11 cellular contexts compared by ENCODE assay signal in genomic region chr12:113310489-113310888, GRCh38. TPM values are rescaled to one million over a fixed set of nuclear protein-coding genes. Genes with fewer than 3 reads are reported as not detected.
A peak's percentile ranks its signal among the peaks of the same experiment; 100 is the strongest.
DNase-seq lines count a peak whose midpoint lies in the region; ATAC-seq and TF ChIP-seq lines count a peak whose summit lies in the region.
"Had no signal": no experiment of that assay in that cellular context is flagged by ENCODE, and none has a peak within 500 bp of the region (broad histone marks: within the 10 kb centered on the region; RNA-seq: fewer than 3 reads in every experiment).

No MANE protein-coding gene starts in this region.

- DNase-seq in activated naive CD8-positive, alpha-beta T cell treated with anti-CD3 and anti-CD28 coated beads, Interleukin-2, amount 50 U/mL, for 24 hours, result no peak
- DNase-seq in Karpas-422, result peak; percentile 54
- peak; percentile 4 for DNase-seq in adipocyte (ENCODE audit: low read depth)
- DNase-seq in neural crest cell (ENCODE audit: low read depth, low spot score), result no peak
- DNase-seq in MM.1S, result no peak
- DNase-seq: activated naive CD4-positive, alpha-beta T cell treated with anti-CD3 and anti-CD28 coated beads, Interleukin-2, amount 50 U/mL, for 16 hours had no signal

- no peaks in the 10 kb centered on the region for H3K27me3 Mint-ChIP-seq in activated naive CD8-positive, alpha-beta T cell
- no peaks in the 10 kb centered on the region for H3K27me3 Mint-ChIP-seq in activated naive CD8-positive, alpha-beta T cell treated with anti-CD3 and anti-CD28 coated beads, Interleukin-2, amount 50 U/mL, for 24 hours
- no peaks in the 10 kb centered on the region for H3K27me3 Mint-ChIP-seq in neural crest cell (ENCODE audit: low read depth)
- H3K27me3 Mint-ChIP-seq: CD4-positive, CD25-positive, alpha-beta regulatory T cell; type B pancreatic cell had no signal

- ATAC-seq in activated naive CD8-positive, alpha-beta T cell treated with anti-CD3 and anti-CD28 coated beads, Interleukin-2, amount 50 U/mL, for 24 hours, result no peak
- ATAC-seq in GM21360 (IDR thresholded peaks at IDR 0.05; ENCODE audit: unreplicated experiment), result no peak
- ATAC-seq in GM21447 (IDR thresholded peaks at IDR 0.05; ENCODE audit: unreplicated experiment), result no peak

- H3K9me2 ChIP-seq in Karpas-422 (replicated peaks; ENCODE audit: insufficient read depth, low read length) (no peaks in the 10 kb centered on the region), MM.1S (replicated peaks; ENCODE audit: insufficient read depth, low read length) (no peaks in the 10 kb centered on the region)

- H3K4me1 ChIP-seq in Karpas-422 (ENCODE audit: low read length), result no peaks in the 10 kb centered on the region
- peaks cover 9% of the 10 kb centered on the region for H3K4me1 ChIP-seq in adipocyte (ENCODE audit: control insufficient read depth, insufficient read depth, low read length)
- H3K4me1 ChIP-seq in MM.1S (ENCODE audit: low read length), result no peaks in the 10 kb centered on the region

- H2AFZ ChIP-seq in Karpas-422 (ENCODE audit: low read length) (no peak overlapping the region), MM.1S (ENCODE audit: low read length) (no peak overlapping the region)

- H4K20me1 ChIP-seq in Karpas-422 (ENCODE audit: insufficient read depth, low read depth, low read length) (no peaks in the 10 kb centered on the region), MM.1S (ENCODE audit: insufficient read depth, low read length) (no peaks in the 10 kb centered on the region)

- H3K9me3 ChIP-seq in Karpas-422 (ENCODE audit: low read length) (no peaks in the 10 kb centered on the region), adipocyte (ENCODE audit: control insufficient read depth, low read length) (no peaks in the 10 kb centered on the region), MM.1S (replicated peaks; ENCODE audit: insufficient read depth, low read length) (no peaks in the 10 kb centered on the region)

- no peak overlapping the region for H3K9ac ChIP-seq in Karpas-422 (ENCODE audit: low read length)
- no peak overlapping the region for H3K9ac ChIP-seq in adipocyte (ENCODE audit: low read length)
- no peak overlapping the region for H3K9ac ChIP-seq in MM.1S (ENCODE audit: low read length)

- TF ChIP-seq CTCF in neural crest cell (conservative IDR thresholded peaks at IDR 0.05), result peak; percentile 19
- TF ChIP-seq CTCF in MM.1S (IDR thresholded peaks at IDR 0.05; ENCODE audit: low read length), result no peak

- no peaks in the 10 kb centered on the region for H3F3A ChIP-seq in MM.1S (ENCODE audit: insufficient read depth, low read length)

- peak overlapping the region; percentile 38 for H3K27ac Mint-ChIP-seq in activated naive CD8-positive, alpha-beta T cell
- no peak overlapping the region for H3K27ac Mint-ChIP-seq in activated naive CD8-positive, alpha-beta T cell treated with anti-CD3 and anti-CD28 coated beads, Interleukin-2, amount 50 U/mL, for 24 hours
- no peak overlapping the region for H3K27ac Mint-ChIP-seq in neural crest cell (ENCODE audit: unreplicated experiment)
- H3K27ac Mint-ChIP-seq: type B pancreatic cell had no signal

- H3K27ac ChIP-seq in Karpas-422 (ENCODE audit: low read length) (no peak overlapping the region), MM.1S (ENCODE audit: low read length) (no peak overlapping the region)

- H3K36me3 Mint-ChIP-seq in activated naive CD8-positive, alpha-beta T cell, result peaks cover 7% of the 10 kb centered on the region
- H3K36me3 Mint-ChIP-seq in activated naive CD8-positive, alpha-beta T cell treated with anti-CD3 and anti-CD28 coated beads, Interleukin-2, amount 50 U/mL, for 24 hours (ENCODE audit: low read depth), result peaks cover 10% of the 10 kb centered on the region
- peaks cover 3% of the 10 kb centered on the region for H3K36me3 Mint-ChIP-seq in neural crest cell (ENCODE audit: low read depth)

- H3K9me3 Mint-ChIP-seq in activated naive CD8-positive, alpha-beta T cell (ENCODE audit: low read depth), result no peaks in the 10 kb centered on the region
- H3K9me3 Mint-ChIP-seq in activated naive CD8-positive, alpha-beta T cell treated with anti-CD3 and anti-CD28 coated beads, Interleukin-2, amount 50 U/mL, for 24 hours, result no peaks in the 10 kb centered on the region
- no peaks in the 10 kb centered on the region for H3K9me3 Mint-ChIP-seq in neural crest cell
- H3K9me3 Mint-ChIP-seq: CD4-positive, CD25-positive, alpha-beta regulatory T cell; type B pancreatic cell had no signal

- H3K4me1 Mint-ChIP-seq in activated naive CD8-positive, alpha-beta T cell (ENCODE audit: low read depth), result peaks cover 2% of the 10 kb centered on the region
- no peaks in the 10 kb centered on the region for H3K4me1 Mint-ChIP-seq in activated naive CD8-positive, alpha-beta T cell treated with anti-CD3 and anti-CD28 coated beads, Interleukin-2, amount 50 U/mL, for 24 hours
- H3K4me1 Mint-ChIP-seq in neural crest cell, result peaks cover 3% of the 10 kb centered on the region

- H3K4me2 ChIP-seq in Karpas-422 (ENCODE audit: low read depth, low read length, poor library complexity, severe bottlenecking) (no peak overlapping the region), MM.1S (ENCODE audit: low read depth, low read length) (no peak overlapping the region)

- H3K4me3 Mint-ChIP-seq in activated naive CD8-positive, alpha-beta T cell, result no peak overlapping the region
- no peak overlapping the region for H3K4me3 Mint-ChIP-seq in activated naive CD8-positive, alpha-beta T cell treated with anti-CD3 and anti-CD28 coated beads, Interleukin-2, amount 50 U/mL, for 24 hours
- no peak overlapping the region for H3K4me3 Mint-ChIP-seq in neural crest cell
- H3K4me3 Mint-ChIP-seq: type B pancreatic cell had no signal

- H3K79me2 ChIP-seq in Karpas-422 (ENCODE audit: low read length) (no peaks in the 10 kb centered on the region), MM.1S (ENCODE audit: low read length) (no peaks in the 10 kb centered on the region)

- H3K36me3 ChIP-seq in Karpas-422 (ENCODE audit: insufficient read depth, low read length) (no peaks in the 10 kb centered on the region), adipocyte (ENCODE audit: control insufficient read depth, insufficient read depth, low read length, severe bottlenecking) (peaks cover 14% of the 10 kb centered on the region), MM.1S (replicated peaks; ENCODE audit: insufficient read depth, low read length) (no peaks in the 10 kb centered on the region)

- H3K4me3 ChIP-seq in Karpas-422 (ENCODE audit: low read length) (no peak overlapping the region), adipocyte (ENCODE audit: low read length) (no peak overlapping the region), MM.1S (ENCODE audit: low read length) (no peak overlapping the region)

- H3K27me3 ChIP-seq in Karpas-422 (ENCODE audit: low read length) (no peaks in the 10 kb centered on the region), adipocyte (replicated peaks; ENCODE audit: control insufficient read depth, insufficient read depth, low read length) (no peaks in the 10 kb centered on the region), MM.1S (replicated peaks; ENCODE audit: insufficient read depth, low read length) (no peaks in the 10 kb centered on the region)

RNA-seq across cellular contexts. Expression of gene SLC8B1, which starts 24.4 kb away (rescaled TPM):
- total RNA-seq in Karpas-422 (2014; rRNA removed; shearing (Covaris generic); ENCODE audit: low replicate concordance), result 5.9 and 9.0 TPM in 2 replicates
- total RNA-seq in neural crest cell, result 7.1 and 7.3 TPM in 2 replicates

RNA-seq across cellular contexts. Expression of gene PLBD2, which starts 47.9 kb away (rescaled TPM):
- total RNA-seq in Karpas-422 (2014; rRNA removed; shearing (Covaris generic); ENCODE audit: low replicate concordance), result 6.5 and 11.8 TPM in 2 replicates
- 33.4 and 36.6 TPM in 2 replicates for total RNA-seq in neural crest cell

Comparison
In these comparisons a context has a peak if more than half of its experiments do, and no peak if none do; other contexts are left out.
1. DNase-seq: peak in Karpas-422 (single experiment) and adipocyte (single experiment); none in activated naive CD8-positive, alpha-beta T cell treated with anti-CD3 and anti-CD28 coated beads, Interleukin-2, amount 50 U/mL, for 24 hours (single experiment), neural crest cell (single experiment) and MM.1S (single experiment).